In genomic region chr1:12487520-12487919, GRCh38 we compare ENCODE assay signal across 1 cellular context.
TF ChIP-seq lines count a peak whose summit lies in the region.

No MANE protein-coding gene starts in this region.

TF ChIP-seq in HCT116, 20 proteins besides CTCF, POLR2A, EP300 and RAD21 (continued from another document):
- TF ChIP-seq ZBTB33 (IDR thresholded peaks at IDR 0.05; ENCODE audit: extremely low read depth, insufficient replicate concordance, low read length) (no peak), YY1 (IDR thresholded peaks at IDR 0.05; ENCODE audit: extremely low read depth, insufficient replicate concordance, low read depth, low read length) (no peak), EZH2phosphoT487 (IDR thresholded peaks at IDR 0.05; ENCODE audit: borderline replicate concordance) (no peak), CEBPB (IDR thresholded peaks at IDR 0.05; ENCODE audit: low read depth) (no peak), POLR2AphosphoS5 (IDR thresholded peaks at IDR 0.05; ENCODE audit: low read depth, low read length) (no peak), FOSL1 (IDR thresholded peaks at IDR 0.05; ENCODE audit: low read depth) (no peak), ZNF274 (IDR thresholded peaks at IDR 0.05; ENCODE audit: low read depth, low read length) (no peak)
